In the genomic region with DNA sequence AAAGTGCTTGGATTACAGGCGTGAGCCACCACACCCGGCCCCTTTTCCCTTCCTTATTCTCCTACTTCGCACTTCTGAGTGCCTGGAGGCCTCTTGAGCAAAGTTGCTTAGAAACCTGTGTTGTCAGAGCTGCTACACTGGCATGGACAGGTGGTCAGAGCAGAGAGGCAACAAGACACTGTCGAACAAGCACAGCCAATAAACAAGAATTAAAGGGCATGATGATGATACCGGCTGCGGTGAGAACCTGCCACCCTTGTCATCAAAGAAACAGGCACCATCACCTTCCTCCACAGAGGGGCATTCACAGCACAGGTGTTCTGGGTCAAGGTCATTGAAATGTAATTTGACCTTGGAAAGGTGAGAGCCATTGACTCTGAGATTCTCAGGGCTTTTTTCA, we compare ENCODE assay signal across 27 cellular contexts. TPM values are rescaled to one million over a fixed set of nuclear protein-coding genes. Genes with fewer than 3 reads are reported as not detected.
"Had no signal": no experiment of that assay in that cellular context is flagged by ENCODE, and none has a peak within 500 bp of the region (broad histone marks: within the 10 kb centered on the region; RNA-seq: fewer than 3 reads in every experiment).

No MANE protein-coding gene starts in this region.

- DNase-seq: activated CD4-positive, alpha-beta T cell treated with anti-CD3 and anti-CD28 coated beads for 48 hours; activated CD4-positive, alpha-beta T cell treated with anti-CD3 and anti-CD28 coated beads, Interleukin-2, amount 50 U/mL, for 48 hours; activated CD8-positive, alpha-beta memory T cell treated with anti-CD3 and anti-CD28 coated beads for 24 hours; activated effector memory CD4-positive, alpha-beta T cell treated with anti-CD3 and anti-CD28 coated beads, Interleukin-2, amount 50 U/mL, for 16 hours; activated naive CD4-positive, alpha-beta T cell treated with anti-CD3 and anti-CD28 coated beads, Interleukin-2, amount 10 ng/mL, durations not matched to agents 7 days and 5 days; activated naive CD8-positive, alpha-beta T cell treated with anti-CD3 and anti-CD28 coated beads, Interleukin-2, amount 10 ng/mL, durations not matched to agents 7 days and 5 days; cerebellar nuclear complex; colonic mucosa; effector CD8-positive, alpha-beta T cell; glutamatergic neuron; left cardiac atrium; mammary epithelial cell; naive B cell; nephron progenitor cell; ovary; stimulated activated CD4-positive, alpha-beta T cell treated with anti-CD3 and anti-CD28 coated beads, Interleukin-15, amount 100 ng/mL, for 24 hours; stimulated activated naive CD4-positive, alpha-beta T cell; T-helper 9 cell had no signal

- H3K36me3 ChIP-seq: ascending aorta, cardiac muscle cell, colonic mucosa, neutrophil, ovary, prostate gland, suprapubic skin, tibial artery had no signal

- H3K27ac ChIP-seq: ascending aorta, cardiac muscle cell, colonic mucosa, neutrophil, ovary, prostate gland, suprapubic skin, tibial artery, VCaP had no signal

- H3K27me3 ChIP-seq: ascending aorta, cardiac muscle cell, colonic mucosa, ovary, tibial artery had no signal

- H3K9me3 Mint-ChIP-seq: activated naive CD4-positive, alpha-beta T cell treated with anti-CD3 and anti-CD28 coated beads, Interleukin-2, amount 10 ng/mL, durations not matched to agents 7 days and 5 days; activated naive CD8-positive, alpha-beta T cell treated with anti-CD3 and anti-CD28 coated beads, Interleukin-2, amount 10 ng/mL, durations not matched to agents 7 days and 5 days; naive B cell; nephron progenitor cell had no signal

- H3K4me1 ChIP-seq: colonic mucosa, prostate gland had no signal

- H3K27ac Mint-ChIP-seq: activated naive CD4-positive, alpha-beta T cell treated with anti-CD3 and anti-CD28 coated beads, Interleukin-2, amount 10 ng/mL, durations not matched to agents 7 days and 5 days; activated naive CD8-positive, alpha-beta T cell treated with anti-CD3 and anti-CD28 coated beads, Interleukin-2, amount 10 ng/mL, durations not matched to agents 7 days and 5 days; brain; naive B cell; nephron progenitor cell had no signal

- H3K4me1 Mint-ChIP-seq: activated naive CD4-positive, alpha-beta T cell treated with anti-CD3 and anti-CD28 coated beads, Interleukin-2, amount 10 ng/mL, durations not matched to agents 7 days and 5 days; activated naive CD8-positive, alpha-beta T cell treated with anti-CD3 and anti-CD28 coated beads, Interleukin-2, amount 10 ng/mL, durations not matched to agents 7 days and 5 days had no signal

- ATAC-seq: left cardiac atrium had no signal

- H3K4me3 Mint-ChIP-seq: activated naive CD4-positive, alpha-beta T cell treated with anti-CD3 and anti-CD28 coated beads, Interleukin-2, amount 10 ng/mL, durations not matched to agents 7 days and 5 days; activated naive CD8-positive, alpha-beta T cell treated with anti-CD3 and anti-CD28 coated beads, Interleukin-2, amount 10 ng/mL, durations not matched to agents 7 days and 5 days; brain; naive B cell; nephron progenitor cell had no signal

- H3K9me3 ChIP-seq: ascending aorta, colonic mucosa, neutrophil, ovary, prostate gland, suprapubic skin, tibial artery had no signal

- H3K36me3 Mint-ChIP-seq: activated naive CD4-positive, alpha-beta T cell treated with anti-CD3 and anti-CD28 coated beads, Interleukin-2, amount 10 ng/mL, durations not matched to agents 7 days and 5 days; activated naive CD8-positive, alpha-beta T cell treated with anti-CD3 and anti-CD28 coated beads, Interleukin-2, amount 10 ng/mL, durations not matched to agents 7 days and 5 days; brain; naive B cell had no signal

- H3K4me3 ChIP-seq: ascending aorta, cardiac muscle cell, colonic mucosa, ovary, prostate gland, smooth muscle cell, suprapubic skin, tibial artery had no signal

RNA-seq across cellular contexts. Expression of a gene that starts 23.3 kb away (rescaled TPM):
- total RNA-seq: activated naive CD8-positive, alpha-beta T cell treated with anti-CD3 and anti-CD28 coated beads, Interleukin-2, amount 10 ng/mL, durations not matched to agents 7 days and 5 days had no signal
- polyA plus RNA-seq: mammary epithelial cell, smooth muscle cell had no signal
